18 cellular contexts compared by ENCODE assay signal in genomic region chr18:31487251-31488015, GRCh38. TPM values are rescaled to one million over a fixed set of nuclear protein-coding genes. Genes with fewer than 3 reads are reported as not detected.
DNase-seq lines count a peak whose midpoint lies in the region; FAIRE-seq and TF ChIP-seq lines count a peak whose summit lies in the region.
"Had no signal": no experiment of that assay in that cellular context is flagged by ENCODE, and none has a peak within 500 bp of the region (broad histone marks: within the 10 kb centered on the region; RNA-seq: fewer than 3 reads in every experiment).

No MANE protein-coding gene starts in this region.

- no peak for FAIRE-seq in GM12892 (lab: Jason Lieb, UNC)
- FAIRE-seq: H1 had no signal

- no peak for TF ChIP-seq POLR2A in GM12892 (IDR thresholded peaks at IDR 0.05; ENCODE audit: low read depth, low read length)

- no peaks in the 10 kb centered on the region for H3K9me3 ChIP-seq in SJSA1 (replicated peaks)
- H3K9me3 ChIP-seq: heart left ventricle had no signal

- no peaks in the 10 kb centered on the region for H3K36me3 ChIP-seq in SJSA1
- H3K36me3 ChIP-seq: heart left ventricle had no signal

- peaks cover 26% of the 10 kb centered on the region for H3K4me1 ChIP-seq in SJSA1 (replicated peaks)
- H3K4me1 ChIP-seq: heart left ventricle had no signal

- no peaks in the 10 kb centered on the region for H3K4me1 Mint-ChIP-seq in activated CD4-positive, alpha-beta T cell treated with anti-CD3 and anti-CD28 coated beads, Interleukin-2, amount 10 ng/mL, durations not matched to agents 7 days and 5 days
- H3K4me1 Mint-ChIP-seq: activated naive CD4-positive, alpha-beta T cell treated with anti-CD3 and anti-CD28 coated beads, Interleukin-2, amount 50 U/mL, for 24 hours; stimulated activated naive CD8-positive, alpha-beta T cell treated with anti-CD3 and anti-CD28 coated beads, Interleukin-15, amount 100 ng/mL, for 72 hours had no signal

- CTCF ChIA-PET in activated CD4-positive, alpha-beta T cell treated with anti-CD3 and anti-CD28 coated beads, Interleukin-2, amount 10 ng/mL, durations not matched to agents 7 days and 5 days (lab: Charles Lee) = no interaction called here

- H3K9me3 Mint-ChIP-seq in activated CD4-positive, alpha-beta T cell treated with anti-CD3 and anti-CD28 coated beads, Interleukin-2, amount 10 ng/mL, durations not matched to agents 7 days and 5 days = no peaks in the 10 kb centered on the region
- H3K9me3 Mint-ChIP-seq: activated naive CD4-positive, alpha-beta T cell treated with anti-CD3 and anti-CD28 coated beads, Interleukin-2, amount 50 U/mL, for 24 hours; dendritic cell treated with granulocyte-macrophage colony-stimulating factor and Interleukin-4, amounts not matched to agents 40 ng/mL and 50 ng/mL, for 4 days; stimulated activated naive CD8-positive, alpha-beta T cell treated with anti-CD3 and anti-CD28 coated beads, Interleukin-15, amount 100 ng/mL, for 72 hours; T-helper 2 cell treated with Interferon-gamma antibody and Interleukin-4, amounts not matched to agents 5 μg/mL and 100 μg/mL, for 36 hours had no signal

- peak overlapping the region; percentile 46 for H3K27ac ChIP-seq in SJSA1
- H3K27ac ChIP-seq: heart left ventricle had no signal

- POLR2A ChIA-PET in activated CD4-positive, alpha-beta T cell treated with anti-CD3 and anti-CD28 coated beads, Interleukin-2, amount 10 ng/mL, durations not matched to agents 7 days and 5 days (lab: Charles Lee) = no interaction called here

- TF ChIP-seq CTCF in fibroblast of the aortic adventitia (IDR thresholded peaks at IDR 0.05; ENCODE audit: insufficient read depth, low read length) (no peak), retinal pigment epithelial cell (conservative IDR thresholded peaks at IDR 0.05; ENCODE audit: low read depth, low read length) (no peak)

- H3K4me3 ChIP-seq in SJSA1 (no peak overlapping the region), fibroblast of the aortic adventitia (ENCODE audit: low read depth, low read length) (no peak overlapping the region), retinal pigment epithelial cell (ENCODE audit: low read length) (no peak overlapping the region)
- H3K4me3 ChIP-seq: heart left ventricle had no signal

- H3K27me3 ChIP-seq in SJSA1 (replicated peaks) = 0 out of 2 replicates have a peak, but pooled peaks cover 3% of the 10 kb centered on the region
- H3K27me3 ChIP-seq: heart left ventricle had no signal

- DNase-seq in GM03348 (ENCODE audit: low spot score) (peak; percentile 81), SJSA1 (ENCODE audit: low read depth in 1 of 2, low spot score in 2 of 2) (peak; percentile 66 to 78), fibroblast of the aortic adventitia (ENCODE audit: low read depth) (peak; percentile 66), retinal pigment epithelial cell (ENCODE audit: low read depth) (peak; percentile 77), GM12892 (ENCODE audit: insufficient read length) (no peak), activated gamma-delta T cell treated with Interleukin-2 at 50 U/mL for 16 hours (no peak)
- no peak for DNase-seq in activated CD4-positive, alpha-beta T cell treated with anti-CD3 and anti-CD28 coated beads, Interleukin-2, amount 10 ng/mL, durations not matched to agents 7 days and 5 days
- DNase-seq in activated CD4-positive, CD25-positive, alpha-beta regulatory T cell treated with anti-CD3 and anti-CD28 coated beads, Interleukin-2, amount 50 U/mL, for 72 hours = no peak
- DNase-seq: activated CD8-positive, alpha-beta T cell treated with anti-CD3 and anti-CD28 coated beads, Interleukin-2, amount 10 ng/mL, durations not matched to agents 7 days and 5 days; heart left ventricle; NCI-H2029 treated with DMSO at 0.1 percent for 48 hours; posterior cingulate gyrus; stimulated activated CD4-positive, alpha-beta T cell treated with anti-CD3 and anti-CD28 coated beads, Interleukin-4, amount 100 ng/mL, for 24 hours; stimulated activated naive CD8-positive, alpha-beta T cell treated with anti-CD3 and anti-CD28 coated beads, Interleukin-15, amount 100 ng/mL, for 72 hours had no signal

- no peak overlapping the region for H3K4me3 Mint-ChIP-seq in activated CD4-positive, alpha-beta T cell treated with anti-CD3 and anti-CD28 coated beads, Interleukin-2, amount 10 ng/mL, durations not matched to agents 7 days and 5 days
- H3K4me3 Mint-ChIP-seq: activated CD8-positive, alpha-beta T cell treated with anti-CD3 and anti-CD28 coated beads, Interleukin-2, amount 10 ng/mL, durations not matched to agents 7 days and 5 days; activated naive CD4-positive, alpha-beta T cell treated with anti-CD3 and anti-CD28 coated beads, Interleukin-2, amount 50 U/mL, for 24 hours; dendritic cell treated with granulocyte-macrophage colony-stimulating factor and Interleukin-4, amounts not matched to agents 40 ng/mL and 50 ng/mL, for 4 days; stimulated activated naive CD8-positive, alpha-beta T cell treated with anti-CD3 and anti-CD28 coated beads, Interleukin-15, amount 100 ng/mL, for 72 hours; T-helper 2 cell treated with Interferon-gamma antibody and Interleukin-4, amounts not matched to agents 5 μg/mL and 100 μg/mL, for 36 hours had no signal

- H3K27ac Mint-ChIP-seq in activated CD4-positive, alpha-beta T cell treated with anti-CD3 and anti-CD28 coated beads, Interleukin-2, amount 10 ng/mL, durations not matched to agents 7 days and 5 days = no peak overlapping the region
- H3K27ac Mint-ChIP-seq: activated CD8-positive, alpha-beta T cell treated with anti-CD3 and anti-CD28 coated beads, Interleukin-2, amount 10 ng/mL, durations not matched to agents 7 days and 5 days; activated naive CD4-positive, alpha-beta T cell treated with anti-CD3 and anti-CD28 coated beads, Interleukin-2, amount 50 U/mL, for 24 hours; dendritic cell treated with granulocyte-macrophage colony-stimulating factor and Interleukin-4, amounts not matched to agents 40 ng/mL and 50 ng/mL, for 4 days; stimulated activated naive CD8-positive, alpha-beta T cell treated with anti-CD3 and anti-CD28 coated beads, Interleukin-15, amount 100 ng/mL, for 72 hours; T-helper 2 cell treated with Interferon-gamma antibody and Interleukin-4, amounts not matched to agents 5 μg/mL and 100 μg/mL, for 36 hours had no signal

- H3K27me3 Mint-ChIP-seq in activated CD4-positive, alpha-beta T cell treated with anti-CD3 and anti-CD28 coated beads, Interleukin-2, amount 10 ng/mL, durations not matched to agents 7 days and 5 days = peaks cover 1% of the 10 kb centered on the region
- H3K27me3 Mint-ChIP-seq: stimulated activated naive CD8-positive, alpha-beta T cell treated with anti-CD3 and anti-CD28 coated beads, Interleukin-15, amount 100 ng/mL, for 72 hours had no signal

- H3K36me3 Mint-ChIP-seq in activated CD4-positive, alpha-beta T cell treated with anti-CD3 and anti-CD28 coated beads, Interleukin-2, amount 10 ng/mL, durations not matched to agents 7 days and 5 days (ENCODE audit: low read depth) = no peaks in the 10 kb centered on the region
- H3K36me3 Mint-ChIP-seq: activated naive CD4-positive, alpha-beta T cell treated with anti-CD3 and anti-CD28 coated beads, Interleukin-2, amount 50 U/mL, for 24 hours had no signal

RNA-seq across cellular contexts. Expression of gene DSG2, which starts 10.5 kb away (rescaled TPM):
- total RNA-seq in SJSA1 (2014; rRNA removed; shearing (Covaris generic)) = 48.2 and 65.5 TPM in 2 replicates
- 4.2 and 5.6 TPM in 2 replicates for total RNA-seq in fibroblast of the aortic adventitia (ENCODE audit: low replicate concordance)
- 32.9 TPM for polyA plus RNA-seq in GM12892 (2012; ENCODE audit: missing spikeins)
- total RNA-seq in activated CD4-positive, alpha-beta T cell treated with anti-CD3 and anti-CD28 coated beads, Interleukin-2, amount 10 ng/mL, durations not matched to agents 7 days and 5 days = 1 to 10 TPM; 1.3 to 1.6 TPM

RNA-seq across cellular contexts. Expression of gene DSG3, which starts 39.9 kb away (rescaled TPM):
- total RNA-seq in SJSA1 (2014; rRNA removed; shearing (Covaris generic)) = not detected in 2 replicates
- 0.16 TPM in 1 of 2 replicates, not detected in the other for total RNA-seq in fibroblast of the aortic adventitia (ENCODE audit: low replicate concordance)
- polyA plus RNA-seq in GM12892 (2012; ENCODE audit: missing spikeins) = 0.08 TPM
- total RNA-seq in activated CD4-positive, alpha-beta T cell treated with anti-CD3 and anti-CD28 coated beads, Interleukin-2, amount 10 ng/mL, durations not matched to agents 7 days and 5 days = not detected
- total RNA-seq: activated CD8-positive, alpha-beta T cell treated with anti-CD3 and anti-CD28 coated beads, Interleukin-2, amount 10 ng/mL, durations not matched to agents 7 days and 5 days had no signal

Comparison
In these comparisons a context has a peak if more than half of its experiments do, and no peak if none do; other contexts are left out.
1. DNase-seq: peak in GM03348 (single experiment), SJSA1 (2 of 2), fibroblast of the aortic adventitia (single experiment) and retinal pigment epithelial cell (single experiment); none in GM12892 (single experiment), activated CD4-positive, alpha-beta T cell treated with anti-CD3 and anti-CD28 coated beads, Interleukin-2, amount 10 ng/mL, durations not matched to agents 7 days and 5 days (single experiment), activated gamma-delta T cell treated with Interleukin-2 at 50 U/mL for 16 hours (single experiment) and activated CD4-positive, CD25-positive, alpha-beta regulatory T cell treated with anti-CD3 and anti-CD28 coated beads, Interleukin-2, amount 50 U/mL, for 72 hours (single experiment).